ENCODE assay signal across 18 cellular contexts in genomic region chr4:47213539-47213938, GRCh38.
A peak's percentile ranks its signal among the peaks of the same experiment; 100 is the strongest.
DNase-seq lines count a peak whose midpoint lies in the region; ATAC-seq and TF ChIP-seq lines count a peak whose summit lies in the region.
"Had no signal": no experiment of that assay in that cellular context is flagged by ENCODE, and none has a peak within 500 bp of the region (broad histone marks: within the 10 kb centered on the region; RNA-seq: fewer than 3 reads in every experiment).

No MANE protein-coding gene starts in this region.

- H3K18ac ChIP-seq in mesenchymal stem cell (ENCODE audit: low read depth in 1 of 2, low read length in 2 of 2) = no peak overlapping the region

- TF ChIP-seq CTCF in brain microvascular endothelial cell (IDR thresholded peaks at IDR 0.05; ENCODE audit: low read depth, low read length, missing control alignments) = no peak
- no peak for TF ChIP-seq CTCF in smooth muscle cell (IDR thresholded peaks at IDR 0.05; ENCODE audit: borderline replicate concordance, insufficient read depth, poor library complexity, severe bottlenecking)

- H3K36me3 ChIP-seq in brain microvascular endothelial cell (replicated peaks) (no peaks in the 10 kb centered on the region), mesenchymal stem cell (ENCODE audit: control insufficient read depth in 1 of 2, insufficient read depth in 2 of 2, low read depth in 1 of 2, low read length in 2 of 2) (no peaks in the 10 kb centered on the region), smooth muscle cell (ENCODE audit: low read depth) (no peaks in the 10 kb centered on the region)
- H3K36me3 ChIP-seq: esophagus muscularis mucosa had no signal

- H3K9ac ChIP-seq in mesenchymal stem cell (ENCODE audit: low read length) = no peak overlapping the region
- peak overlapping the region; percentile 79 for H3K9ac ChIP-seq in smooth muscle cell (ENCODE audit: low read depth)

- peaks cover 2% of the 10 kb centered on the region for H3K4me1 ChIP-seq in mesenchymal stem cell (ENCODE audit: control insufficient read depth, insufficient read depth, low read depth, low read length)
- peaks cover 5% of the 10 kb centered on the region for H3K4me1 ChIP-seq in smooth muscle cell (ENCODE audit: low read depth)
- H3K4me1 ChIP-seq: esophagus muscularis mucosa, testis had no signal

- H2AK5ac ChIP-seq in mesenchymal stem cell (ENCODE audit: low read length, severe bottlenecking) = no peak overlapping the region

- H3K79me2 ChIP-seq in smooth muscle cell (ENCODE audit: low read depth) = no peaks in the 10 kb centered on the region

- H3K4me2 ChIP-seq in mesenchymal stem cell (ENCODE audit: low read length, poor library complexity, severe bottlenecking) (no peak overlapping the region), smooth muscle cell (peak overlapping the region; percentile 70)

- no peak overlapping the region for H2BK120ac ChIP-seq in mesenchymal stem cell (ENCODE audit: low read depth, low read length)

- ATAC-seq in GM21423 (IDR thresholded peaks at IDR 0.05; ENCODE audit: unreplicated experiment) = no peak
- no peak for ATAC-seq in activated T-cell treated with anti-CD3 and anti-CD28 coated beads, Interleukin-2, amount 50 U/mL, for 72 hours (replicated peaks in 1 of 2)
- ATAC-seq: activated T-cell treated with anti-CD3 and anti-CD28 coated beads, Interleukin-2, amount 50 U/mL, for 4 hours; CD8-positive, alpha-beta T cell; effector memory CD8-positive, alpha-beta T cell; natural killer cell treated with Interleukin-12 subunit alpha and Interleukin-12 subunit beta and Interleukin-15 and Interleukin-18, amount 100 ng/mL, for 72 hours had no signal

- H3K4me1 Mint-ChIP-seq in activated T-cell treated with anti-CD3 and anti-CD28 coated beads, Interleukin-2, amount 50 U/mL, for 72 hours (ENCODE audit: low read depth) = no peaks in the 10 kb centered on the region

- H3K4me3 ChIP-seq in brain microvascular endothelial cell (ENCODE audit: low read depth, low read length) = no peak overlapping the region
- H3K4me3 ChIP-seq in mesenchymal stem cell (ENCODE audit: insufficient read depth in 1 of 2, low read depth in 1 of 2, low read length in 2 of 2) = no peak overlapping the region
- no peak overlapping the region for H3K4me3 ChIP-seq in smooth muscle cell
- H3K4me3 ChIP-seq: esophagus muscularis mucosa, testis had no signal

- H2AFZ ChIP-seq in mesenchymal stem cell (ENCODE audit: low read depth, low read length) (no peak overlapping the region), smooth muscle cell (ENCODE audit: low read depth) (peak overlapping the region; percentile 20)

- H3F3A ChIP-seq in smooth muscle cell (ENCODE audit: low read depth) = peaks cover 4% of the 10 kb centered on the region

- no peak overlapping the region for H2BK5ac ChIP-seq in mesenchymal stem cell (ENCODE audit: low read depth, low read length, poor library complexity, severe bottlenecking)

- no peak overlapping the region for H4K91ac ChIP-seq in mesenchymal stem cell (ENCODE audit: low read length)

- in situ Hi-C loops in brain microvascular endothelial cell (cut with HindIII; ENCODE audit: low pct_ligation_motif_present, low sequenced_read_pairs) = no loop called here

- no peak overlapping the region for H3K4me3 Mint-ChIP-seq in activated T-cell treated with anti-CD3 and anti-CD28 coated beads, Interleukin-2, amount 50 U/mL, for 72 hours
- H3K4me3 Mint-ChIP-seq: activated T-cell treated with anti-CD3 and anti-CD28 coated beads, Interleukin-2, amount 50 U/mL, for 4 hours; CD8-positive, alpha-beta T cell; effector memory CD8-positive, alpha-beta T cell; natural killer cell treated with Interleukin-12 subunit alpha and Interleukin-12 subunit beta and Interleukin-15 and Interleukin-18, amount 100 ng/mL, for 72 hours had no signal

- H3K23ac ChIP-seq in mesenchymal stem cell (ENCODE audit: low read length in 2 of 2) = no peak overlapping the region

- no peaks in the 10 kb centered on the region for H4K20me1 ChIP-seq in smooth muscle cell (ENCODE audit: low read depth)

- H3K4ac ChIP-seq in mesenchymal stem cell (ENCODE audit: low read depth in 1 of 2, low read length in 2 of 2) = no peak overlapping the region

- H3K14ac ChIP-seq in mesenchymal stem cell (ENCODE audit: low read length in 2 of 2) = no peak overlapping the region

- H2BK12ac ChIP-seq in mesenchymal stem cell (ENCODE audit: low read length in 2 of 2) = no peak overlapping the region

- WGBS in mesenchymal stem cell = no CpG with 5 or more reads among the region's 1 CpG
- 100% methylated on average over 1 of the region's 1 CpG for WGBS in smooth muscle cell (ENCODE audit: low lambda C conversion rate)

- DNase-seq in LHCN-M2 (ENCODE audit: low read depth) (peak; percentile 28), brain microvascular endothelial cell (no peak), mesenchymal stem cell (peak; percentile 51), smooth muscle cell (lab: John Stamatoyannopoulos, UW; ENCODE audit: unreplicated experiment) (no peak)
- no peak for DNase-seq in central memory CD4-positive, alpha-beta T cell
- DNase-seq in activated T-cell treated with anti-CD3 and anti-CD28 coated beads, Interleukin-2, amount 50 U/mL, for 72 hours = no peak
- DNase-seq: activated naive CD4-positive, alpha-beta T cell treated with anti-CD3 and anti-CD28 coated beads, Interleukin-2, amount 50 U/mL, for 16 hours; activated T-cell treated with anti-CD3 and anti-CD28 coated beads, Interleukin-2, amount 50 U/mL, for 4 hours; aorta; CD8-positive, alpha-beta T cell; effector memory CD8-positive, alpha-beta T cell; NCI-H1048; NCI-H187 treated with DMSO at 0.1 percent for 48 hours; stimulated activated CD4-positive, alpha-beta T cell treated with anti-CD3 and anti-CD28 coated beads, Interleukin-1b, Interleukin-23, amount 100 ng/mL, for 48 hours; testis had no signal

- H3K9me3 ChIP-seq in mesenchymal stem cell (ENCODE audit: control insufficient read depth, low read length) = no peaks in the 10 kb centered on the region
- H3K9me3 ChIP-seq in smooth muscle cell (replicated peaks; ENCODE audit: low read depth) = no peaks in the 10 kb centered on the region
- H3K9me3 ChIP-seq: esophagus muscularis mucosa, testis had no signal

- H3K27ac ChIP-seq in brain microvascular endothelial cell = peak overlapping the region; percentile 97
- peak overlapping the region; percentile 32 for H3K27ac ChIP-seq in mesenchymal stem cell (ENCODE audit: low read length, poor library complexity, severe bottlenecking)
- peak overlapping the region; percentile 95 for H3K27ac ChIP-seq in smooth muscle cell (ENCODE audit: low read depth)
- H3K27ac ChIP-seq: esophagus muscularis mucosa, testis had no signal

- no peaks in the 10 kb centered on the region for H3K36me3 Mint-ChIP-seq in activated T-cell treated with anti-CD3 and anti-CD28 coated beads, Interleukin-2, amount 50 U/mL, for 72 hours (ENCODE audit: insufficient read depth in 2 of 2)
- H3K36me3 Mint-ChIP-seq: CD8-positive, alpha-beta T cell; natural killer cell treated with Interleukin-12 subunit alpha and Interleukin-12 subunit beta and Interleukin-15 and Interleukin-18, amount 100 ng/mL, for 72 hours had no signal

- H2BK15ac ChIP-seq in mesenchymal stem cell (ENCODE audit: low read depth, poor library complexity, severe bottlenecking) = no peak overlapping the region

- H3K27me3 ChIP-seq in brain microvascular endothelial cell (replicated peaks) (no peaks in the 10 kb centered on the region), mesenchymal stem cell (ENCODE audit: control insufficient read depth in 1 of 2, insufficient read depth in 1 of 2, low read length in 2 of 2) (no peaks in the 10 kb centered on the region), smooth muscle cell (ENCODE audit: low read depth) (no peaks in the 10 kb centered on the region)
- H3K27me3 ChIP-seq: esophagus muscularis mucosa, testis had no signal

- H3K27me3 Mint-ChIP-seq in activated T-cell treated with anti-CD3 and anti-CD28 coated beads, Interleukin-2, amount 50 U/mL, for 72 hours (ENCODE audit: low read depth) = no peaks in the 10 kb centered on the region

- no peak overlapping the region for H4K8ac ChIP-seq in mesenchymal stem cell (ENCODE audit: low read length)

- no peaks in the 10 kb centered on the region for H3K79me1 ChIP-seq in mesenchymal stem cell (replicated peaks; ENCODE audit: low read length, poor library complexity, severe bottlenecking)

- H3K9me3 Mint-ChIP-seq in activated T-cell treated with anti-CD3 and anti-CD28 coated beads, Interleukin-2, amount 50 U/mL, for 72 hours = no peaks in the 10 kb centered on the region
- H3K9me3 Mint-ChIP-seq: activated T-cell treated with anti-CD3 and anti-CD28 coated beads, Interleukin-2, amount 50 U/mL, for 4 hours; CD8-positive, alpha-beta T cell; effector memory CD8-positive, alpha-beta T cell; natural killer cell treated with Interleukin-12 subunit alpha and Interleukin-12 subunit beta and Interleukin-15 and Interleukin-18, amount 100 ng/mL, for 72 hours had no signal

- no peak overlapping the region for H3K27ac Mint-ChIP-seq in activated T-cell treated with anti-CD3 and anti-CD28 coated beads, Interleukin-2, amount 50 U/mL, for 72 hours
- H3K27ac Mint-ChIP-seq: CD8-positive, alpha-beta T cell; effector memory CD8-positive, alpha-beta T cell; natural killer cell treated with Interleukin-12 subunit alpha and Interleukin-12 subunit beta and Interleukin-15 and Interleukin-18, amount 100 ng/mL, for 72 hours had no signal

Comparison
In these comparisons a context has a peak if more than half of its experiments do, and no peak if none do; other contexts are left out.
1. DNase-seq: peak in LHCN-M2 (single experiment) and mesenchymal stem cell (single experiment); none in brain microvascular endothelial cell (single experiment), smooth muscle cell (single experiment), central memory CD4-positive, alpha-beta T cell (single experiment) and activated T-cell treated with anti-CD3 and anti-CD28 coated beads, Interleukin-2, amount 50 U/mL, for 72 hours (0 of 2).
2. H3K27ac ChIP-seq: peak in every context shown above with its lines; median percentile 97 in brain microvascular endothelial cell; 95 in smooth muscle cell; 32 in mesenchymal stem cell.